9 cellular contexts compared by ENCODE assay signal in genomic region chr12:124497658-124498057, GRCh38.
A peak's percentile ranks its signal among the peaks of the same experiment; 100 is the strongest.
DNase-seq lines count a peak whose midpoint lies in the region; ATAC-seq and TF ChIP-seq lines count a peak whose summit lies in the region.
"Had no signal": no experiment of that assay in that cellular context is flagged by ENCODE, and none has a peak within 500 bp of the region (broad histone marks: within the 10 kb centered on the region; RNA-seq: fewer than 3 reads in every experiment).

No MANE protein-coding gene starts in this region.

- H3K27ac Mint-ChIP-seq in immature natural killer cell: no peak overlapping the region

- peaks cover 18% of the 10 kb centered on the region for H3K36me3 ChIP-seq in lower lobe of right lung
- H3K36me3 ChIP-seq in tibial artery: peaks cover 5 to 29% (median 11%) of the 10 kb centered on the region in 3 donors

- peaks cover 0 to 3% (median 0%) of the 10 kb centered on the region in 3 donors for H3K36me3 Mint-ChIP-seq in immature natural killer cell
- H3K36me3 Mint-ChIP-seq: naive B cell had no signal

- no peaks in the 10 kb centered on the region for H3K9me3 Mint-ChIP-seq in immature natural killer cell
- H3K9me3 Mint-ChIP-seq: naive B cell had no signal

- intact Hi-C loops in lower lobe of right lung (cut with DNase I) (no loop called here), tibial artery (cut with DNase I; ENCODE audit: low total_unique reads) (loop anchor here (5.0 kb wide), 1 partner anchor 35 kb away; no protein-coding TSS in a partner anchor)

- peaks cover 0 to 2% (median 0%) of the 10 kb centered on the region in 3 donors for H3K27me3 Mint-ChIP-seq in immature natural killer cell (ENCODE audit: low read depth in 3 of 3)
- H3K27me3 Mint-ChIP-seq: naive B cell had no signal

- TF ChIP-seq CTCF in HL-60 (IDR thresholded peaks at IDR 0.05; ENCODE audit: insufficient read depth, low read length): no peak
- no peak for TF ChIP-seq CTCF in lower lobe of right lung (IDR thresholded peaks at IDR 0.05)
- no peak for TF ChIP-seq CTCF in tibial artery (IDR thresholded peaks at IDR 0.05)

- H3K9me3 ChIP-seq in lower lobe of right lung (no peaks in the 10 kb centered on the region), tibial artery (no peaks in the 10 kb centered on the region)

- DNase-seq in HL-60 (ENCODE audit: low read depth in 1 of 2, low spot score in 1 of 2) (peak in 1 of 2 experiments; percentile 16), dedifferentiated amniotic fluid mesenchymal stem cell (ENCODE audit: extremely low spot score) (peak; percentile 59), lower lobe of right lung (no peak), tibial artery (peak; percentile 75 to 87), dermis blood vessel endothelial cell (no peak), immature natural killer cell (no peak)
- DNase-seq: naive B cell, NCI-H1436 treated with DMSO at 0.1 percent for 48 hours had no signal

- peaks cover 68% of the 10 kb centered on the region for H3K4me1 ChIP-seq in lower lobe of right lung
- peaks cover 0 to 83% (median 47%) of the 10 kb centered on the region in 4 donors for H3K4me1 ChIP-seq in tibial artery

- H3K4me3 ChIP-seq in HL-60 (replicated peaks; ENCODE audit: insufficient read depth, low read length): no peak overlapping the region
- no peak overlapping the region for H3K4me3 ChIP-seq in lower lobe of right lung
- H3K4me3 ChIP-seq in tibial artery: no peak overlapping the region

- no peaks in the 10 kb centered on the region for H3K27me3 ChIP-seq in HL-60 (ENCODE audit: insufficient read depth, poor library complexity, severe bottlenecking)
- no peaks in the 10 kb centered on the region for H3K27me3 ChIP-seq in lower lobe of right lung (ENCODE audit: low read depth)
- H3K27me3 ChIP-seq in tibial artery: no peaks in the 10 kb centered on the region

- no peak overlapping the region for H3K4me3 Mint-ChIP-seq in immature natural killer cell

- peaks cover 21 to 42% of the 10 kb centered on the region in 2 donors for H3K4me1 Mint-ChIP-seq in immature natural killer cell

- ATAC-seq in lower lobe of right lung (peak; percentile 3), HG02623 (IDR thresholded peaks at IDR 0.05; ENCODE audit: unreplicated experiment) (no peak)

- H3K27ac ChIP-seq in HL-60 (replicated peaks): peak overlapping the region; percentile 63
- peak overlapping the region; percentile 25 for H3K27ac ChIP-seq in lower lobe of right lung
- H3K27ac ChIP-seq in tibial artery: peak overlapping the region; percentile 30 to 46

Comparison
In these comparisons a context has a peak if more than half of its experiments do, and no peak if none do; other contexts are left out.
1. DNase-seq: peak in dedifferentiated amniotic fluid mesenchymal stem cell (single experiment) and tibial artery (2 of 2); none in lower lobe of right lung (single experiment), dermis blood vessel endothelial cell (single experiment) and immature natural killer cell (0 of 3).
2. Peak in every context shown above with its lines, with median percentiles within 50 percentile points of each other: H3K27ac ChIP-seq.